ENCODE assay signal across 9 cellular contexts in the genomic region with DNA sequence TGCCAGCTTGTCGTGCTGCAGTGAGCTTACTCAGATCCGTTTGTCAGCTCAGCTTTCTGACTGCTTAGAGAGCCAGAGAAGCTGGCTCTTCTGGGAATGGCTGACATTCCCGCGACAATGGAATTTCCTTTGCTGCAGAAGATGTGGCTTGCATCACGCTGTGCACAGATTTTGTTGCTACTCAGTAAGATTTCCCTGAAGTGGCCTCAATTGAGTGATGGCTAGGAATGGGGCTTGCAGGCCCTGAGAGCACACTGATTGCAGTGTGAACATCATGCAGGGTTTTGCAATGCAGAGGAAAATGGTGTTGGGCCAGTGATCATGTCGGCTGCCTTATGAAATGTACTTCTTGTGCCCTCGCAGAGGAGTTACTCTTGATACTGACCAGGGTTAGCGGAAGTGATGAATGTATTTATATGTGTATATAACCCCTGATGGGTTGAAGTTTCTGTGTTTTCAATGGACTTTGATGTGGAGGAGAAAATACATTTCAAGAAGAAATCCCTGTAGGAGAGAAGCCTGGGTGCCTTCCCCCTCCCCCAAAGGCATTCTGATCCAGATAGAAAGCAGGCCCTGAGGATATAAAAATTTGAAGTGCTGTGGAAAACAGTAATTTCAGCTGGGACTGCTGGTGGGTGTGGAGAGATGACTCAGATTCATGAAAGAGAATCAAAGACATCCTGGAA.
DNase-seq lines count a peak whose midpoint lies in the region; ATAC-seq and TF ChIP-seq lines count a peak whose summit lies in the region.
"Had no signal": no experiment of that assay in that cellular context is flagged by ENCODE, and none has a peak within 500 bp of the region (broad histone marks: within the 10 kb centered on the region; RNA-seq: fewer than 3 reads in every experiment).

No MANE protein-coding gene starts in this region.

- H3K4me1 ChIP-seq in HUES48 (ENCODE audit: control insufficient read depth, insufficient read depth, low read length) (peaks cover 19% of the 10 kb centered on the region), left lung (no peaks in the 10 kb centered on the region)

- TF ChIP-seq CTCF in left lung (IDR thresholded peaks at IDR 0.05), result no peak

- no peak overlapping the region; the same call in 1 of the 2 replicates for H3K9ac ChIP-seq in HUES48 (ENCODE audit: low read depth, low read length)

- DNase-seq in left lung, result no peak
- DNase-seq in stromal cell of bone marrow (ENCODE audit: low read depth), result peak; percentile 66
- no peak for DNase-seq in globus pallidus (ENCODE audit: low spot score)
- no peak for DNase-seq in NOMO-1 (lab: John Stamatoyannopoulos, UW; ENCODE audit: unreplicated experiment in 2 of 2)
- no peak for DNase-seq in stimulated activated CD4-positive, alpha-beta T cell treated with anti-CD3 and anti-CD28 coated beads, Interleukin-2, amount 100 ng/mL, for 48 hours
- DNase-seq: activated naive CD8-positive, alpha-beta T cell treated with anti-CD3 and anti-CD28 coated beads, Interleukin-2, amount 50 U/mL, for 24 hours had no signal

- intact Hi-C loops in left lung (cut with DNase I), result no loop called here

- 0 out of 2 replicates have a peak, but pooled peaks cover 2% of the 10 kb centered on the region for H3K9me3 ChIP-seq in HUES48 (ENCODE audit: control insufficient read depth, insufficient read depth, low read length)
- no peaks in the 10 kb centered on the region for H3K9me3 ChIP-seq in left lung

- no peak overlapping the region for H3K4me3 ChIP-seq in HUES48 (ENCODE audit: low read depth, low read length)
- no peak overlapping the region for H3K4me3 ChIP-seq in left lung

- no peaks in the 10 kb centered on the region for H3K36me3 ChIP-seq in HUES48 (ENCODE audit: control insufficient read depth, insufficient read depth, low read length)
- H3K36me3 ChIP-seq in left lung, result no peaks in the 10 kb centered on the region

- ATAC-seq in left lung (peak; percentile 27), GM19023 (IDR thresholded peaks at IDR 0.05; ENCODE audit: unreplicated experiment) (no peak)
- ATAC-seq: activated naive CD8-positive, alpha-beta T cell treated with anti-CD3 and anti-CD28 coated beads, Interleukin-2, amount 50 U/mL, for 24 hours had no signal

- no peaks in the 10 kb centered on the region for H3K27me3 ChIP-seq in HUES48 (ENCODE audit: control insufficient read depth, insufficient read depth, low read length)
- H3K27me3 ChIP-seq in left lung, result no peaks in the 10 kb centered on the region

- H3K27ac ChIP-seq in HUES48 (ENCODE audit: low read depth, low read length), result peak overlapping the region; percentile 26
- peak overlapping the region; percentile 58 for H3K27ac ChIP-seq in cingulate gyrus (ENCODE audit: low read depth, low read length)
- peak overlapping the region in 1 of 2 donors; percentile 75 for H3K27ac ChIP-seq in left lung
